ENCODE assay signal across 28 cellular contexts in genomic region chr5:38016835-38017234, GRCh38.
"Had no signal": no experiment of that assay in that cellular context is flagged by ENCODE, and none has a peak within 500 bp of the region (broad histone marks: within the 10 kb centered on the region; RNA-seq: fewer than 3 reads in every experiment).

No MANE protein-coding gene starts in this region.

- H3K4me1 Mint-ChIP-seq: stimulated activated effector memory CD8-positive, alpha-beta T cell treated with anti-CD3 and anti-CD28 coated beads, Interleukin-12 subunit alpha, Interleukin-12 subunit beta, amount 100 ng/mL, for 72 hours; stimulated activated memory B cell treated with anti-CD40 and anti-IgM and Interleukin-4, amounts not matched to agents 10 μg/mL and 1 μg/mL and 100 μg/mL, for 72 hours; stimulated activated naive B cell treated with anti-CD40 and anti-IgM and Interleukin-4, amounts not matched to agents 10 μg/mL and 1 μg/mL and 100 μg/mL, for 72 hours; stimulated activated naive CD8-positive, alpha-beta T cell treated with anti-CD3 and anti-CD28 coated beads, Interleukin-15, amount 100 ng/mL, for 72 hours had no signal

- H3K36me3 Mint-ChIP-seq: stimulated activated effector memory CD8-positive, alpha-beta T cell treated with anti-CD3 and anti-CD28 coated beads, Interleukin-12 subunit alpha, Interleukin-12 subunit beta, amount 100 ng/mL, for 72 hours; stimulated activated memory B cell treated with anti-CD40 and anti-IgM and Interleukin-4, amounts not matched to agents 10 μg/mL and 1 μg/mL and 100 μg/mL, for 72 hours; stimulated activated naive B cell treated with anti-CD40 and anti-IgM and Interleukin-4, amounts not matched to agents 10 μg/mL and 1 μg/mL and 100 μg/mL, for 72 hours; type B pancreatic cell had no signal

- H3K27ac Mint-ChIP-seq: stimulated activated effector memory CD8-positive, alpha-beta T cell treated with anti-CD3 and anti-CD28 coated beads, Interleukin-12 subunit alpha, Interleukin-12 subunit beta, amount 100 ng/mL, for 72 hours; stimulated activated memory B cell treated with anti-CD40 and anti-IgM and Interleukin-4, amounts not matched to agents 10 μg/mL and 1 μg/mL and 100 μg/mL, for 72 hours; stimulated activated naive B cell treated with anti-CD40 and anti-IgM and Interleukin-4, amounts not matched to agents 10 μg/mL and 1 μg/mL and 100 μg/mL, for 72 hours; stimulated activated naive CD8-positive, alpha-beta T cell treated with anti-CD3 and anti-CD28 coated beads, Interleukin-15, amount 100 ng/mL, for 72 hours; stimulated activated naive CD8-positive, alpha-beta T cell treated with anti-CD3 and anti-CD28 coated beads, Interleukin-15, Interleukin-2, amounts not matched to agents 100 ng/mL and 50 ng/mL, for 24 hours; type B pancreatic cell had no signal

- H3K27me3 ChIP-seq: stomach, suprapubic skin, testis, thyroid gland, tibial artery, tibial nerve, transverse colon, upper lobe of left lung, uterus, vagina had no signal

- H3K4me3 ChIP-seq: stomach, suprapubic skin, testis, thoracic aorta, thyroid gland, tibial artery, tibial nerve, transverse colon, upper lobe of left lung, upper lobe of right lung, uterus, vagina had no signal

- H3K4me1 ChIP-seq: stomach, suprapubic skin, testis, thyroid gland, tibial artery, tibial nerve, transverse colon, upper lobe of left lung, upper lobe of right lung, uterus, vagina had no signal

- H3K9me3 ChIP-seq: stomach, suprapubic skin, testis, thoracic aorta, thyroid gland, tibial artery, tibial nerve, transverse colon, upper lobe of left lung, upper lobe of right lung, uterus, vagina had no signal

- H3K36me3 ChIP-seq: stomach, suprapubic skin, thoracic aorta, thyroid gland, tibial artery, tibial nerve, transverse colon, upper lobe of left lung, upper lobe of right lung, uterus, vagina had no signal

- H3K27ac ChIP-seq: stomach, suprapubic skin, testis, thoracic aorta, thyroid gland, tibial artery, tibial nerve, transverse colon, upper lobe of left lung, upper lobe of right lung, uterus, vagina had no signal

- H3K27me3 Mint-ChIP-seq: stimulated activated memory B cell treated with anti-CD40 and anti-IgM and Interleukin-4, amounts not matched to agents 10 μg/mL and 1 μg/mL and 100 μg/mL, for 72 hours had no signal

- DNase-seq: stimulated activated CD4-positive, alpha-beta T cell treated with anti-CD3 and anti-CD28 coated beads, Interleukin-2, amount 100 ng/mL, for 48 hours; stimulated activated CD4-positive, alpha-beta T cell treated with anti-CD3 and anti-CD28 coated beads, Interleukin-4, amount 100 ng/mL, for 1 hour; stimulated activated CD4-positive, alpha-beta T cell treated with anti-CD3 and anti-CD28 coated beads, Interleukin-4, amount 100 ng/mL, for 24 hours; stimulated activated CD4-positive, alpha-beta T cell treated with anti-CD3 and anti-CD28 coated beads, Interleukin-4, amount 100 ng/mL, for 4 hours; stimulated activated CD8-positive, alpha-beta memory T cell treated with anti-CD3 and anti-CD28 coated beads, Interleukin-4, amount 100 ng/mL, for 48 hours; stimulated activated naive B cell treated with anti-CD40 and anti-IgM and Interleukin-4, amounts not matched to agents 10 μg/mL and 1 μg/mL and 100 μg/mL, for 72 hours; stimulated activated naive CD4-positive, alpha-beta T cell; stimulated activated naive CD4-positive, alpha-beta T cell treated with Interleukin-2 at 50 U/mL for 16 hours; stimulated activated naive CD8-positive, alpha-beta T cell treated with anti-CD3 and anti-CD28 coated beads, Interleukin-15, amount 100 ng/mL, for 72 hours; stimulated activated naive CD8-positive, alpha-beta T cell treated with anti-CD3 and anti-CD28 coated beads, Interleukin-15, Interleukin-2, amounts not matched to agents 100 U/mL and 50 U/mL, for 24 hours; stomach; substantia nigra; testis; thyroid gland; tibial artery; transverse colon; trophoblast cell; upper lobe of right lung; uterus had no signal

- ATAC-seq: stimulated activated effector memory CD8-positive, alpha-beta T cell treated with anti-CD3 and anti-CD28 coated beads, Interleukin-12 subunit alpha, Interleukin-12 subunit beta, amount 100 ng/mL, for 72 hours; stimulated activated memory B cell treated with anti-CD40 and anti-IgM and Interleukin-4, amounts not matched to agents 10 μg/mL and 1 μg/mL and 100 μg/mL, for 72 hours; stimulated activated naive B cell treated with anti-CD40 and anti-IgM and Interleukin-4, amounts not matched to agents 10 μg/mL and 1 μg/mL and 100 μg/mL, for 72 hours; stimulated activated naive CD8-positive, alpha-beta T cell treated with anti-CD3 and anti-CD28 coated beads, Interleukin-15, amount 100 ng/mL, for 72 hours; stimulated activated naive CD8-positive, alpha-beta T cell treated with anti-CD3 and anti-CD28 coated beads, Interleukin-15, Interleukin-2, amounts not matched to agents 100 U/mL and 50 U/mL, for 24 hours; upper lobe of right lung had no signal

- H3K9me3 Mint-ChIP-seq: stimulated activated naive B cell treated with anti-CD40 and anti-IgM and Interleukin-4, amounts not matched to agents 10 μg/mL and 1 μg/mL and 100 μg/mL, for 72 hours; stimulated activated naive CD8-positive, alpha-beta T cell treated with anti-CD3 and anti-CD28 coated beads, Interleukin-15, amount 100 ng/mL, for 72 hours; stimulated activated naive CD8-positive, alpha-beta T cell treated with anti-CD3 and anti-CD28 coated beads, Interleukin-15, Interleukin-2, amounts not matched to agents 100 ng/mL and 50 ng/mL, for 24 hours; type B pancreatic cell had no signal

- H3K4me3 Mint-ChIP-seq: stimulated activated effector memory CD8-positive, alpha-beta T cell treated with anti-CD3 and anti-CD28 coated beads, Interleukin-12 subunit alpha, Interleukin-12 subunit beta, amount 100 ng/mL, for 72 hours; stimulated activated memory B cell treated with anti-CD40 and anti-IgM and Interleukin-4, amounts not matched to agents 10 μg/mL and 1 μg/mL and 100 μg/mL, for 72 hours; stimulated activated naive B cell treated with anti-CD40 and anti-IgM and Interleukin-4, amounts not matched to agents 10 μg/mL and 1 μg/mL and 100 μg/mL, for 72 hours; stimulated activated naive CD8-positive, alpha-beta T cell treated with anti-CD3 and anti-CD28 coated beads, Interleukin-15, amount 100 ng/mL, for 72 hours; stimulated activated naive CD8-positive, alpha-beta T cell treated with anti-CD3 and anti-CD28 coated beads, Interleukin-15, Interleukin-2, amounts not matched to agents 100 ng/mL and 50 ng/mL, for 24 hours; type B pancreatic cell had no signal
